In the genomic region with DNA sequence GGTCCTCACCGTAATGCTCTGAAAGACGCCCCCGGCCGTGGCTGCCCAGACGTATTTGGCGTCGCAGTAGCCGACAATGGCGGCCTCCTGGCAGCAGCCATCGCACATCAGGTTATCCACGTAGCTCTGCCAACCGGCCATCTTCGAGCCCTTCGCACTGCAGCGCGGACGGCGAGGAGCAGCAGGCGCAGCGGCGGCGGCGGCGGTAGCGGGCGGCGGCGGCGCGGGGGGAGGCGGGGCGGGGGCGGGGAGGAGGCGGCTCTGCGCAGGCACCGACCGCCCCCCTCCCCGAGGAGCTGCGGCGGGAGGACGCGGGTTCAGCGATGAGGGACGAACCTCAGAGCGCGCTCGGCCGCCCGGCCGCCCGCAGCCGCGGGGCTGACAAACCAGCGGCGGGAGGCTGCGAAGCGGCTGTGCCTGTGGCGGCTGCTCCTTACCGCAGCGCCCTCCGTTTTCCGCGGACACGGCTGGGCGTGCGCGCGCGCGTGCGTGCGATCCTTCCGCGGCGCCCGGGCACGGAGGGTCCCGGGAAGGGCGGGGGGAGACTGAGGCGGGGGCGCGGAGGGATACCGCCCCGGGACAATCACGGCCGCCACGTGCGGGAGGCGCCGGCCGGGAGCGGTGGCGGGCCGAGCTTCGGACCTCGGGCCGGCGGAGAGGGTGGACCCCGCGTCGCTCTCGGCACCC, we compare ENCODE assay signal across 8 cellular contexts. TPM values are rescaled to one million over a fixed set of nuclear protein-coding genes. Genes with fewer than 3 reads are reported as not detected.
DNase-seq lines count a peak whose midpoint lies in the region; ATAC-seq and TF ChIP-seq lines count a peak whose summit lies in the region.

Gene PFN2, minus strand, starts transcription at position 180 of the 687 bp plus-strand sequence. Its CDS starts 39 bp downstream, at position 141.

- H3K27me3 Mint-ChIP-seq in activated T-helper 1 cell treated with anti-CD3 and anti-CD28 coated beads, Interleukin-12 subunit alpha, Interleukin-12 subunit beta, Interleukin-2, Interleukin-4 antibody, amounts not matched to agents 30 ng/mL and 10 ng/mL and 1 ng/mL, durations not matched to agents 14 hours and 24 hours and 36 hours (ENCODE audit: insufficient read depth), result peaks cover 61% of the 10 kb centered on the region

- ATAC-seq in HG03442 (IDR thresholded peaks at IDR 0.05; ENCODE audit: unreplicated experiment), result peak; percentile 43

- TF ChIP-seq CTCF in esophagus squamous epithelium (IDR thresholded peaks at IDR 0.05), result no peak

- peak within 1 kb of the TSS; percentile 81 to 92 (median 90) for H3K27ac ChIP-seq in esophagus squamous epithelium

- H3K9ac ChIP-seq in NT2/D1 (ENCODE audit: insufficient read length, low read depth), result peak within 1 kb of the TSS; percentile 97

- peak within 1 kb of the TSS; percentile 86 for H3K4me3 Mint-ChIP-seq in activated T-helper 1 cell treated with anti-CD3 and anti-CD28 coated beads, Interleukin-12 subunit alpha, Interleukin-12 subunit beta, Interleukin-2, Interleukin-4 antibody, amounts not matched to agents 30 ng/mL and 10 ng/mL and 1 ng/mL, durations not matched to agents 14 hours and 24 hours and 36 hours

- 0% methylated on average over 4 of the region's 102 CpGs; no CpG with 5 or more reads in 1 of the 2 donors for whole genome bisulfite sequencing in esophagus squamous epithelium, 2 donors

- H3K4me1 ChIP-seq in NT2/D1 (ENCODE audit: insufficient read depth, insufficient read length) (no peaks in the 10 kb centered on the region), esophagus squamous epithelium (peaks cover 0 to 50% (median 0%) of the 10 kb centered on the region in 3 donors)

- peak within 1 kb of the TSS; percentile 55 for H3K27ac Mint-ChIP-seq in activated T-helper 1 cell treated with anti-CD3 and anti-CD28 coated beads, Interleukin-12 subunit alpha, Interleukin-12 subunit beta, Interleukin-2, Interleukin-4 antibody, amounts not matched to agents 30 ng/mL and 10 ng/mL and 1 ng/mL, durations not matched to agents 14 hours and 24 hours and 36 hours

- TF ChIP-seq POLR2A in esophagus squamous epithelium (IDR thresholded peaks at IDR 0.05), result peak in 1 of 4 donors; percentile 33

- H3K36me3 Mint-ChIP-seq in activated T-helper 1 cell treated with anti-CD3 and anti-CD28 coated beads, Interleukin-12 subunit alpha, Interleukin-12 subunit beta, Interleukin-2, Interleukin-4 antibody, amounts not matched to agents 30 ng/mL and 10 ng/mL and 1 ng/mL, durations not matched to agents 14 hours and 24 hours and 36 hours (ENCODE audit: low read depth), result no peaks in the 10 kb centered on the region

- H3K27me3 ChIP-seq in NT2/D1 (ENCODE audit: insufficient read depth, insufficient read length) (no peaks in the 10 kb centered on the region), esophagus squamous epithelium (peaks cover 0 to 13% (median 0%) of the 10 kb centered on the region in 4 donors)

- H3K36me3 ChIP-seq in NT2/D1 (ENCODE audit: insufficient read depth, insufficient read length, low read length), result peaks cover 17% of the 10 kb centered on the region
- H3K36me3 ChIP-seq in esophagus squamous epithelium, result peaks cover 0 to 7% (median 0%) of the 10 kb centered on the region in 3 donors

- H3K9me3 ChIP-seq in NT2/D1 (ENCODE audit: insufficient read depth, low read length) (no peaks in the 10 kb centered on the region), esophagus squamous epithelium (no peaks in the 10 kb centered on the region)

- H3K4me3 ChIP-seq in NT2/D1 (ENCODE audit: insufficient read length, low read depth) (peak within 1 kb of the TSS; percentile 85), esophagus squamous epithelium (peak within 1 kb of the TSS; percentile 60 to 97 (median 82))

- DNase-seq in AML-193 (lab: John Stamatoyannopoulos, UW) (peak; percentile 14 to 18), GM19240 (ENCODE audit: insufficient read length, low spot score) (peak; percentile 22), NT2/D1 (ENCODE audit: low read depth, low spot score) (no peak), esophagus squamous epithelium (lab: John Stamatoyannopoulos, UW) (no peak), myocyte (ENCODE audit: low read depth) (peak; percentile 90)
- peak; percentile 29 for DNase-seq in activated T-helper 1 cell treated with anti-CD3 and anti-CD28 coated beads, Interleukin-12 subunit alpha, Interleukin-12 subunit beta, Interleukin-2, Interleukin-4 antibody, amounts not matched to agents 30 ng/mL and 10 ng/mL and 1 ng/mL, durations not matched to agents 14 hours and 24 hours and 36 hours (ENCODE audit: low spot score)
- peak; percentile 6 for DNase-seq in stimulated activated CD8-positive, alpha-beta memory T cell treated with anti-CD3 and anti-CD28 coated beads, Interleukin-7, amount 100 ng/mL, for 48 hours (ENCODE audit: extremely low read depth in 1 of 2, low read depth in 1 of 2)

- H3K9me3 Mint-ChIP-seq in activated T-helper 1 cell treated with anti-CD3 and anti-CD28 coated beads, Interleukin-12 subunit alpha, Interleukin-12 subunit beta, Interleukin-2, Interleukin-4 antibody, amounts not matched to agents 30 ng/mL and 10 ng/mL and 1 ng/mL, durations not matched to agents 14 hours and 24 hours and 36 hours, result no peaks in the 10 kb centered on the region

- intact Hi-C loops in activated T-helper 1 cell treated with anti-CD3 and anti-CD28 coated beads, Interleukin-12 subunit alpha, Interleukin-12 subunit beta, Interleukin-2, Interleukin-4 antibody, amounts not matched to agents 30 ng/mL and 10 ng/mL and 1 ng/mL, durations not matched to agents 14 hours and 24 hours and 36 hours (cut with micrococcal nuclease), result loop anchor here (2.0 to 5.0 kb wide), 3 partner anchors 158 to 1116 kb away; partner anchors contain the start of genes MED12L, RNF13 and TSC22D2
- intact Hi-C loops in esophagus squamous epithelium (cut with DNase I), result no loop called here

- peaks cover 12% of the 10 kb centered on the region for H3K4me1 Mint-ChIP-seq in activated T-helper 1 cell treated with anti-CD3 and anti-CD28 coated beads, Interleukin-12 subunit alpha, Interleukin-12 subunit beta, Interleukin-2, Interleukin-4 antibody, amounts not matched to agents 30 ng/mL and 10 ng/mL and 1 ng/mL, durations not matched to agents 14 hours and 24 hours and 36 hours (ENCODE audit: low read depth)

RNA-seq across cellular contexts. Expression of gene PFN2, which starts in this region (rescaled TPM):
- 0.42 and 0.47 TPM in 2 replicates for total RNA-seq in activated T-helper 1 cell treated with anti-CD3 and anti-CD28 coated beads, Interleukin-12 subunit alpha, Interleukin-12 subunit beta, Interleukin-2, Interleukin-4 antibody, amounts not matched to agents 30 ng/mL and 10 ng/mL and 1 ng/mL, durations not matched to agents 14 hours and 24 hours and 36 hours
- total RNA-seq in esophagus squamous epithelium (10 to 100 TPM in 3 of 4 donors, 1 to 10 TPM in 1; 7.8 to 39.3 (median 26.6) TPM), myocyte (260 and 354 TPM in 2 replicates)
- 262 TPM for polyA plus RNA-seq in myocyte (2012)

Comparison
In these comparisons a context has a peak if more than half of its experiments do, and no peak if none do; other contexts are left out.
1. Peak in DNase-seq in activated T-helper 1 cell treated with anti-CD3 and anti-CD28 coated beads, Interleukin-12 subunit alpha, Interleukin-12 subunit beta, Interleukin-2, Interleukin-4 antibody, amounts not matched to agents 30 ng/mL and 10 ng/mL and 1 ng/mL, durations not matched to agents 14 hours and 24 hours and 36 hours; RNA of the gene not detected or under 1 TPM.
2. DNase-seq: peak in AML-193 (2 of 2), GM19240 (single experiment), myocyte (single experiment) and stimulated activated CD8-positive, alpha-beta memory T cell treated with anti-CD3 and anti-CD28 coated beads, Interleukin-7, amount 100 ng/mL, for 48 hours (2 of 2); none in NT2/D1 (single experiment) and esophagus squamous epithelium (single experiment).